ENCODE assay signal across 8 cellular contexts in genomic region chr1:175154595-175155472, GRCh38. TPM values are rescaled to one million over a fixed set of nuclear protein-coding genes. Genes with fewer than 3 reads are reported as not detected.
A peak's percentile ranks its signal among the peaks of the same experiment; 100 is the strongest.
DNase-seq lines count a peak whose midpoint lies in the region; ATAC-seq and TF ChIP-seq lines count a peak whose summit lies in the region.

No MANE protein-coding gene starts in this region.

- no peak overlapping the region for H2AFZ ChIP-seq in OCI-LY1 (ENCODE audit: low read length)
- no peak overlapping the region for H2AFZ ChIP-seq in neuronal stem cell (ENCODE audit: low read length)

- no peaks in the 10 kb centered on the region for H3F3A ChIP-seq in OCI-LY1 (ENCODE audit: insufficient read depth, low read length)

- H3K79me2 ChIP-seq in OCI-LY1 (ENCODE audit: insufficient read depth, low read length): no peaks in the 10 kb centered on the region

- H3K4me1 ChIP-seq in OCI-LY1 (ENCODE audit: insufficient read depth, low read length, severe bottlenecking) (no peaks in the 10 kb centered on the region), neuronal stem cell (ENCODE audit: control insufficient read depth in 2 of 2, insufficient read depth in 1 of 2, low read depth in 1 of 2, low read length in 2 of 2) (peaks cover 4 to 8% of the 10 kb centered on the region in 2 donors), suprapubic skin (peaks cover 5% of the 10 kb centered on the region)

- H3K79me1 ChIP-seq in neuronal stem cell (ENCODE audit: low read depth, low read length): no peaks in the 10 kb centered on the region

- no peaks in the 10 kb centered on the region for H4K20me1 ChIP-seq in OCI-LY1 (ENCODE audit: insufficient read depth, low read length)

- no peak overlapping the region for H3K9ac ChIP-seq in OCI-LY1 (ENCODE audit: low read length)
- H3K9ac ChIP-seq in neuronal stem cell (ENCODE audit: low read depth, low read length, poor library complexity): no peak overlapping the region

- no peak overlapping the region for H2BK15ac ChIP-seq in neuronal stem cell (ENCODE audit: low read length)

- no CpG with 5 or more reads among the region's 11 CpGs for WGBS in neuronal stem cell (ENCODE audit: extremely low coverage in 2 of 2, insufficient read length in 2 of 2, insufficient replicate concordance in 1 of 2), 2 donors
- 22% methylated on average over 11 of the region's 11 CpGs for WGBS in suprapubic skin

- no peak overlapping the region for H3K4me3 ChIP-seq in GM12864 (ENCODE audit: low read depth, low read length)
- H3K4me3 ChIP-seq in OCI-LY1 (ENCODE audit: low read depth, low read length, poor library complexity, severe bottlenecking): no peak overlapping the region
- H3K4me3 ChIP-seq in neuronal stem cell (ENCODE audit: low read length in 2 of 2): no peak overlapping the region
- no peak overlapping the region for H3K4me3 ChIP-seq in suprapubic skin

- ATAC-seq in GM18858 (IDR thresholded peaks at IDR 0.05; ENCODE audit: unreplicated experiment): no peak

- H3K18ac ChIP-seq in neuronal stem cell (ENCODE audit: low read length): no peak overlapping the region

- TF ChIP-seq POLR2A in suprapubic skin (IDR thresholded peaks at IDR 0.05): no peak

- H3K9me2 ChIP-seq in OCI-LY1 (ENCODE audit: low read depth, low read length): no peaks in the 10 kb centered on the region

- H4K91ac ChIP-seq in neuronal stem cell (ENCODE audit: low read depth, low read length, poor library complexity): no peak overlapping the region

- no peak overlapping the region for H3K4ac ChIP-seq in neuronal stem cell (ENCODE audit: low read length)

- DNase-seq in GM12864 (ENCODE audit: low read depth): no peak
- DNase-seq in HK-2 (ENCODE audit: unreplicated experiment): peak; percentile 49
- peak; percentile 70 for DNase-seq in activated T-cell treated with anti-CD3 and anti-CD28 coated beads for 24 hours (ENCODE audit: low read depth)
- peak; percentile 17 for DNase-seq in fibroblast of gingiva (ENCODE audit: low read depth)
- DNase-seq in neuronal stem cell (ENCODE audit: low spot score): peak; percentile 58
- DNase-seq in suprapubic skin (ENCODE audit: low spot score in 2 of 2): no peak

- no peak overlapping the region for H2BK120ac ChIP-seq in neuronal stem cell (ENCODE audit: low read depth, low read length)

- no peak overlapping the region for H2BK5ac ChIP-seq in neuronal stem cell (ENCODE audit: low read length)

- no peak overlapping the region for H3K23ac ChIP-seq in neuronal stem cell (ENCODE audit: low read depth, low read length, poor library complexity)

- H3K27ac ChIP-seq in OCI-LY1 (ENCODE audit: low read depth, low read length, poor library complexity, severe bottlenecking) (no peak overlapping the region), neuronal stem cell (replicated peaks; ENCODE audit: low read length) (no peak overlapping the region), suprapubic skin (no peak overlapping the region)

- H3K36me3 ChIP-seq in OCI-LY1 (ENCODE audit: insufficient read depth, low read length): peaks cover 4% of the 10 kb centered on the region; the same call in 1 of the 2 replicates
- H3K36me3 ChIP-seq in neuronal stem cell (replicated peaks in 1 of 2; ENCODE audit: control insufficient read depth in 2 of 2, insufficient read depth in 2 of 2, low read length in 2 of 2): no peaks in the 10 kb centered on the region
- peaks cover 12% of the 10 kb centered on the region for H3K36me3 ChIP-seq in suprapubic skin

- H3K4me2 ChIP-seq in OCI-LY1 (ENCODE audit: low read length): no peak overlapping the region
- H3K4me2 ChIP-seq in neuronal stem cell (ENCODE audit: insufficient read depth, low read length, poor library complexity, severe bottlenecking): no peak overlapping the region

- H3K27me3 ChIP-seq in OCI-LY1 (ENCODE audit: insufficient read depth, low read length) (no peaks in the 10 kb centered on the region), neuronal stem cell (ENCODE audit: control insufficient read depth in 3 of 3, insufficient read depth in 3 of 3, low read depth in 1 of 3, low read length in 3 of 3) (peaks cover 0 to 22% (median 0%) of the 10 kb centered on the region in 3 experiments), suprapubic skin (peaks cover 17% of the 10 kb centered on the region)

- no peak overlapping the region for H4K8ac ChIP-seq in neuronal stem cell (ENCODE audit: low read depth, low read length)

- H3K9me3 ChIP-seq in OCI-LY1 (ENCODE audit: low read length) (no peaks in the 10 kb centered on the region), neuronal stem cell (replicated peaks in 1 of 2; ENCODE audit: control insufficient read depth in 2 of 2, insufficient read depth in 1 of 2, low read depth in 1 of 2, low read length in 2 of 2) (no peaks in the 10 kb centered on the region), suprapubic skin (no peaks in the 10 kb centered on the region)

- TF ChIP-seq EP300 in suprapubic skin (IDR thresholded peaks at IDR 0.05): no peak

- peak; percentile 83 for TF ChIP-seq CTCF in GM12864 (IDR thresholded peaks at IDR 0.05; ENCODE audit: low read depth, low read length, missing control alignments)
- peak; percentile 92 for TF ChIP-seq CTCF in OCI-LY1 (IDR thresholded peaks at IDR 0.05; ENCODE audit: low read length)
- peak; percentile 78 to 83 for TF ChIP-seq CTCF in suprapubic skin (IDR thresholded peaks at IDR 0.05)

- no peak overlapping the region for H2AK5ac ChIP-seq in neuronal stem cell (ENCODE audit: low read depth, low read length)

- no peak overlapping the region for H3K14ac ChIP-seq in neuronal stem cell (ENCODE audit: low read length)

- no peak overlapping the region for H2BK12ac ChIP-seq in neuronal stem cell (ENCODE audit: low read length)

RNA-seq across cellular contexts. Expression of gene KIAA0040, which starts 37.7 kb away (rescaled TPM):
- polyA plus RNA-seq in neuronal stem cell (2013, experiment 1 of 2): not detected
- polyA plus RNA-seq in neuronal stem cell (2013, experiment 2 of 2): 0.01 TPM
- 10 to 100 TPM; 13.4 to 21.6 (median 19.8) TPM for total RNA-seq in suprapubic skin

Comparison
In these comparisons a context has a peak if more than half of its experiments do, and no peak if none do; other contexts are left out.
1. DNase-seq: peak in HK-2 (single experiment), activated T-cell treated with anti-CD3 and anti-CD28 coated beads for 24 hours (single experiment), fibroblast of gingiva (single experiment) and neuronal stem cell (single experiment); none in GM12864 (single experiment) and suprapubic skin (0 of 2).
2. Peak in every context shown above with its lines, with median percentiles within 50 percentile points of each other: CTCF ChIP-seq.